Comparison of ENCODE assay signal across 1 cellular context in genomic region chr22:22425783-22426624, GRCh38.
TF ChIP-seq lines count a peak whose summit lies in the region.

No MANE protein-coding gene starts in this region.

TF ChIP-seq in HepG2, 621 proteins besides CTCF, POLR2A, EP300 and RAD21 (continued from another document and continues in another):
- TF ChIP-seq HDAC1 (CRISPR knock-in tag; IDR thresholded peaks at IDR 0.05) (no peak; the same call in 1 of the 2 replicates), ZNF138 (CRISPR knock-in tag; IDR thresholded peaks at IDR 0.05; ENCODE audit: low read depth) (no peak), ZNF225 (CRISPR knock-in tag; IDR thresholded peaks at IDR 0.05) (no peak), HIC2 (CRISPR knock-in tag; IDR thresholded peaks at IDR 0.05; ENCODE audit: low read depth) (no peak), TFDP1 (CRISPR knock-in tag; IDR thresholded peaks at IDR 0.05; ENCODE audit: borderline replicate concordance) (no peak), ZSCAN25 (CRISPR knock-in tag; IDR thresholded peaks at IDR 0.05) (no peak), PBX2 (CRISPR knock-in tag; IDR thresholded peaks at IDR 0.05) (no peak), YEATS4 (CRISPR knock-in tag; IDR thresholded peaks at IDR 0.05; ENCODE audit: borderline replicate concordance) (no peak), PHF21A (CRISPR knock-in tag; IDR thresholded peaks at IDR 0.05) (peak; percentile 75), AFF4 (CRISPR knock-in tag; IDR thresholded peaks at IDR 0.05) (no peak), NCOR1 (IDR thresholded peaks at IDR 0.05; ENCODE audit: borderline replicate concordance, low read length) (no peak), GATAD2A (CRISPR knock-in tag; IDR thresholded peaks at IDR 0.05) (0 out of 2 replicates have a peak, but pooled peaks have one; percentile 41), BORCS8-MEF2B (CRISPR knock-in tag; IDR thresholded peaks at IDR 0.05) (no peak), MXI1 (IDR thresholded peaks at IDR 0.05; ENCODE audit: borderline replicate concordance, low read depth, low read length) (no peak), ZNF564 (CRISPR knock-in tag; IDR thresholded peaks at IDR 0.05) (no peak), ZNF772 (CRISPR knock-in tag; IDR thresholded peaks at IDR 0.05) (no peak), ZBTB40 (IDR thresholded peaks at IDR 0.05) (no peak), ZBTB40 (CRISPR knock-in tag; IDR thresholded peaks at IDR 0.05) (no peak), ZNF780A (CRISPR knock-in tag; IDR thresholded peaks at IDR 0.05) (no peak), NCOA2 (CRISPR knock-in tag; IDR thresholded peaks at IDR 0.05) (peak; percentile 85), TFE3 (CRISPR knock-in tag; IDR thresholded peaks at IDR 0.05) (no peak), ZNF670 (CRISPR knock-in tag; IDR thresholded peaks at IDR 0.05; ENCODE audit: borderline replicate concordance) (no peak), ZBTB14 (CRISPR knock-in tag; IDR thresholded peaks at IDR 0.05) (no peak), KLF13 (CRISPR knock-in tag; IDR thresholded peaks at IDR 0.05) (no peak), HNRNPL (IDR thresholded peaks at IDR 0.05; ENCODE audit: low read depth, low read length) (no peak), NR1H2 (CRISPR knock-in tag; IDR thresholded peaks at IDR 0.05; ENCODE audit: borderline replicate concordance, low read depth) (no peak; the same call in 1 of the 2 replicates), IRF2 (CRISPR knock-in tag; IDR thresholded peaks at IDR 0.05) (no peak), CC2D1A (CRISPR knock-in tag; IDR thresholded peaks at IDR 0.05) (no peak), HOXA5 (CRISPR knock-in tag; IDR thresholded peaks at IDR 0.05) (peak; percentile 54; the same call in 1 of the 2 replicates), JARID2 (CRISPR knock-in tag; IDR thresholded peaks at IDR 0.05; ENCODE audit: insufficient replicate concordance) (no peak), U2AF2 (IDR thresholded peaks at IDR 0.05; ENCODE audit: low read depth, low read length) (no peak), SMAD9 (CRISPR knock-in tag; IDR thresholded peaks at IDR 0.05) (no peak), ZBTB37 (CRISPR knock-in tag; IDR thresholded peaks at IDR 0.05) (no peak), RNF219 (CRISPR knock-in tag; IDR thresholded peaks at IDR 0.05) (no peak), STAT5B (CRISPR knock-in tag; IDR thresholded peaks at IDR 0.05) (no peak)
